ENCODE assay signal across 8 cellular contexts in genomic region chr1:111139956-111140679, GRCh38. TPM values are rescaled to one million over a fixed set of nuclear protein-coding genes. Genes with fewer than 3 reads are reported as not detected.
DNase-seq lines count a peak whose midpoint lies in the region; ATAC-seq and TF ChIP-seq lines count a peak whose summit lies in the region.

TSS of gene CEPT1 (plus strand) at chr1:111140223. CDS start at chr1:111147715, 7,492 bp downstream.
TSS of gene DRAM2 (minus strand) at chr1:111140093. CDS start at chr1:111131554, 8,539 bp downstream.

- POLR2A ChIA-PET in GM10248 (lab: Yijun Ruan, JAX): interaction anchor here (0.5 to 1.1 kb wide), 2 partner anchors 8 to 80 kb away, joined by 3 to 5 read pairs; no protein-coding TSS in a partner anchor

- peak within 1 kb of the TSS; percentile 84 for H3K27ac ChIP-seq in temporal lobe (ENCODE audit: low read depth, low read length)

- no peak for TF ChIP-seq CTCF in GM10248 (IDR thresholded peaks at IDR 0.05; ENCODE audit: control extremely low read depth, extremely low read depth, low read depth, missing control alignments)
- TF ChIP-seq CTCF in glutamatergic neuron (IDR thresholded peaks at IDR 0.05; ENCODE audit: partially characterized antibody, unreplicated experiment): no peak
- no peak for TF ChIP-seq CTCF in omental fat pad (IDR thresholded peaks at IDR 0.05)

- H3K9me3 Mint-ChIP-seq in activated naive CD4-positive, alpha-beta T cell treated with anti-CD3 and anti-CD28 coated beads, Interleukin-2, amount 50 U/mL, for 72 hours: no peaks in the 10 kb centered on the region
- H3K9me3 Mint-ChIP-seq in glutamatergic neuron (ENCODE audit: unreplicated experiment): peaks cover 2% of the 10 kb centered on the region

- DNase-seq in GM10248 (ENCODE audit: extremely low spot score): peak; percentile 93
- peak; percentile 93 for DNase-seq in NCI-H1092 (lab: John Stamatoyannopoulos, UW)
- DNase-seq in SKM-1 (lab: John Stamatoyannopoulos, UW; ENCODE audit: unreplicated experiment): peak; percentile 56
- DNase-seq in activated naive CD4-positive, alpha-beta T cell treated with anti-CD3 and anti-CD28 coated beads, Interleukin-2, amount 50 U/mL, for 72 hours (ENCODE audit: low spot score in 2 of 2): peak; percentile 87 to 91
- peak; percentile 97 for DNase-seq in glutamatergic neuron
- DNase-seq in omental fat pad (ENCODE audit: low spot score): peak; percentile 97

- peak within 1 kb of the TSS; percentile 94 to 100 for H3K27ac Mint-ChIP-seq in activated naive CD4-positive, alpha-beta T cell treated with anti-CD3 and anti-CD28 coated beads, Interleukin-2, amount 50 U/mL, for 72 hours
- peak within 1 kb of the TSS; percentile 98 for H3K27ac Mint-ChIP-seq in glutamatergic neuron (ENCODE audit: unreplicated experiment)

- H3K36me3 Mint-ChIP-seq in activated naive CD4-positive, alpha-beta T cell treated with anti-CD3 and anti-CD28 coated beads, Interleukin-2, amount 50 U/mL, for 72 hours: peaks cover 12 to 33% of the 10 kb centered on the region in 2 donors
- H3K36me3 Mint-ChIP-seq in glutamatergic neuron (ENCODE audit: unreplicated experiment): no peaks in the 10 kb centered on the region

- CTCF ChIA-PET in GM10248 (lab: Yijun Ruan, JAX): interaction anchor here (1.0 to 1.8 kb wide), 7 partner anchors 9 to 314 kb away, joined by 3 to 5 read pairs (median 4); no protein-coding TSS in a partner anchor

- peak within 1 kb of the TSS; percentile 100 for H3K4me3 Mint-ChIP-seq in glutamatergic neuron (ENCODE audit: unreplicated experiment)

- H3K4me1 Mint-ChIP-seq in glutamatergic neuron (ENCODE audit: low read depth, unreplicated experiment): peaks cover 23% of the 10 kb centered on the region

- ATAC-seq in HG02610 (IDR thresholded peaks at IDR 0.05; ENCODE audit: unreplicated experiment) (peak; percentile 63), omental fat pad (ENCODE audit: low FRiP score) (peak; percentile 96)
- peak; percentile 80 to 84 for ATAC-seq in activated naive CD4-positive, alpha-beta T cell treated with anti-CD3 and anti-CD28 coated beads, Interleukin-2, amount 50 U/mL, for 72 hours

- peaks cover 6% of the 10 kb centered on the region for H3K27me3 Mint-ChIP-seq in glutamatergic neuron (ENCODE audit: unreplicated experiment)

RNA-seq across cellular contexts. Expression of gene CEPT1, which starts in this region (rescaled TPM):
- total RNA-seq in activated naive CD4-positive, alpha-beta T cell treated with anti-CD3 and anti-CD28 coated beads, Interleukin-2, amount 50 U/mL, for 72 hours: 10 to 100 TPM; 22.9 to 41.6 TPM
- 35.6 TPM for total RNA-seq in glutamatergic neuron (ENCODE audit: unreplicated experiment)
- total RNA-seq in omental fat pad: 10 to 100 TPM; 38.6 to 61.0 (median 40.2) TPM
- 43.0 TPM for total RNA-seq in temporal lobe

RNA-seq across cellular contexts. Expression of gene DRAM2, which starts in this region (rescaled TPM):
- 10 to 100 TPM; 23.0 to 36.1 TPM for total RNA-seq in activated naive CD4-positive, alpha-beta T cell treated with anti-CD3 and anti-CD28 coated beads, Interleukin-2, amount 50 U/mL, for 72 hours
- total RNA-seq in glutamatergic neuron (ENCODE audit: unreplicated experiment): 39.7 TPM
- total RNA-seq in omental fat pad: 100 to 1,000 TPM in 1 of 4 donors, 10 to 100 TPM in 3; 38.8 to 125 (median 69.9) TPM
- 38.1 TPM for total RNA-seq in temporal lobe

Comparison
In these comparisons a context has a peak if more than half of its experiments do, and no peak if none do; other contexts are left out.
1. Peak in every context shown above with its lines: DNase-seq, ATAC-seq and H3K27ac ChIP-seq.